ENCODE assay signal across 12 cellular contexts in genomic region chr2:23602113-23602512, GRCh38.
DNase-seq lines count a peak whose midpoint lies in the region; ATAC-seq and TF ChIP-seq lines count a peak whose summit lies in the region.
"Had no signal": no experiment of that assay in that cellular context is flagged by ENCODE, and none has a peak within 500 bp of the region (broad histone marks: within the 10 kb centered on the region; RNA-seq: fewer than 3 reads in every experiment).

No MANE protein-coding gene starts in this region.

- H3K4me1 ChIP-seq in GM23248 (ENCODE audit: insufficient read depth) (no peaks in the 10 kb centered on the region), gastrocnemius medialis (peaks cover 23 to 44% of the 10 kb centered on the region in 2 donors)

- H4K20me1 ChIP-seq in GM23248 (ENCODE audit: insufficient read depth) = no peaks in the 10 kb centered on the region

- H3K9me2 ChIP-seq in GM23248 (ENCODE audit: insufficient read depth) = no peaks in the 10 kb centered on the region

- in situ Hi-C loops in GM23248 (cut with MboI) = no loop called here
- in situ Hi-C loops in gastrocnemius medialis (cut with MboI; ENCODE audit: low sequenced_read_pairs in 4 of 4) = no loop called here

- no peak overlapping the region for H3K27ac ChIP-seq in GM23248
- peak overlapping the region; percentile 84 to 96 (median 88) for H3K27ac ChIP-seq in gastrocnemius medialis

- H3K9me3 ChIP-seq in GM23248 (ENCODE audit: low read depth) (no peaks in the 10 kb centered on the region), gastrocnemius medialis (no peaks in the 10 kb centered on the region)

- 79 to 83% methylated on average over 12 of the region's 12 CpGs for WGBS in GM23248 (ENCODE audit: low coverage in 1 of 2, low lambda C conversion rate in 2 of 2, missing lambda C conversion rate in 2 of 2), 2 experiments

- H3K4me3 ChIP-seq in GM23248 = no peak overlapping the region
- no peak overlapping the region for H3K4me3 ChIP-seq in foreskin fibroblast (ENCODE audit: low read depth in 1 of 2, low read length in 2 of 2)
- H3K4me3 ChIP-seq in gastrocnemius medialis = no peak overlapping the region

- DNase-seq in GM23248 (peak; percentile 32), foreskin fibroblast (peak; percentile 88 to 94), gastrocnemius medialis (peak; percentile 95 to 98), SHP77 treated with DMSO at 0.1 percent for 48 hours (lab: John Stamatoyannopoulos, UW) (no peak), NCI-H2196 (lab: John Stamatoyannopoulos, UW; ENCODE audit: unreplicated experiment) (no peak), NCI-H345 treated with DMSO at 0.1 percent for 48 hours (lab: John Stamatoyannopoulos, UW; ENCODE audit: unreplicated experiment) (no peak)
- no peak for DNase-seq in activated CD4-positive, alpha-beta T cell treated with anti-CD3 and anti-CD28 coated beads, Interleukin-2, amount 50 U/mL, for 4 hours
- DNase-seq: DMS79; NCI-H524; stimulated activated CD4-positive, alpha-beta T cell treated with anti-CD3 and anti-CD28 coated beads, Interleukin-4, amount 100 ng/mL, for 4 hours; T-helper 9 cell had no signal

- peak; percentile 99 for ATAC-seq in SK-N-SH treated with all-trans-retinoic acid at 6 μM for 48 hours
- peak; percentile 91 to 92 for ATAC-seq in gastrocnemius medialis

- intact Hi-C loops in gastrocnemius medialis (cut with DNase I; ENCODE audit: low total_unique reads) = loop anchor here (2.0 kb wide), 1 partner anchor 83 kb away; no protein-coding TSS in a partner anchor

- no peak overlapping the region for H3K9ac ChIP-seq in GM23248

- H3K36me3 ChIP-seq in GM23248 (ENCODE audit: low read depth) (no peaks in the 10 kb centered on the region), gastrocnemius medialis (no peaks in the 10 kb centered on the region)

- H3K79me2 ChIP-seq in GM23248 (ENCODE audit: insufficient read depth) = no peaks in the 10 kb centered on the region

- H2AFZ ChIP-seq in GM23248 = no peak overlapping the region

- H3K27me3 ChIP-seq in GM23248 (replicated peaks; ENCODE audit: insufficient read depth) (no peaks in the 10 kb centered on the region), gastrocnemius medialis (no peaks in the 10 kb centered on the region)

- H3K4me2 ChIP-seq in GM23248 (ENCODE audit: unreplicated experiment) = no peak overlapping the region

- peak; percentile 32 to 46 for TF ChIP-seq POLR2A in gastrocnemius medialis (IDR thresholded peaks at IDR 0.05)

- H3F3A ChIP-seq in GM23248 (ENCODE audit: insufficient read depth) = peaks cover 4% of the 10 kb centered on the region; the same call in 1 of the 2 replicates

- no peak for TF ChIP-seq CTCF in foreskin fibroblast (IDR thresholded peaks at IDR 0.05; ENCODE audit: low read depth, low read length)
- TF ChIP-seq CTCF in gastrocnemius medialis (IDR thresholded peaks at IDR 0.05 in 4 of 5, conservative IDR thresholded peaks at IDR 0.05 in 1 of 5) = no peak

TF ChIP-seq in SK-N-SH treated with all-trans-retinoic acid at 6 μM for 48 hours, 23 proteins besides CTCF, POLR2A, EP300 and RAD21:
- TF ChIP-seq ESRRG (CRISPR knock-in tag; IDR thresholded peaks at IDR 0.05) (no peak), ISL1 (CRISPR knock-in tag; IDR thresholded peaks at IDR 0.05) (0 out of 2 replicates have a peak, but pooled peaks have one; percentile 9)
TF ChIP-seq in SK-N-SH treated with all-trans-retinoic acid at 6 μM for 48 hours: peak in this region for 1.

Comparison
In these comparisons a context has a peak if more than half of its experiments do, and no peak if none do; other contexts are left out.
1. DNase-seq: peak in GM23248 (single experiment), foreskin fibroblast (2 of 2) and gastrocnemius medialis (2 of 2); none in activated CD4-positive, alpha-beta T cell treated with anti-CD3 and anti-CD28 coated beads, Interleukin-2, amount 50 U/mL, for 4 hours (0 of 2), SHP77 treated with DMSO at 0.1 percent for 48 hours (single experiment), NCI-H2196 (single experiment) and NCI-H345 treated with DMSO at 0.1 percent for 48 hours (single experiment).